10 cellular contexts compared by ENCODE assay signal in the genomic region with DNA sequence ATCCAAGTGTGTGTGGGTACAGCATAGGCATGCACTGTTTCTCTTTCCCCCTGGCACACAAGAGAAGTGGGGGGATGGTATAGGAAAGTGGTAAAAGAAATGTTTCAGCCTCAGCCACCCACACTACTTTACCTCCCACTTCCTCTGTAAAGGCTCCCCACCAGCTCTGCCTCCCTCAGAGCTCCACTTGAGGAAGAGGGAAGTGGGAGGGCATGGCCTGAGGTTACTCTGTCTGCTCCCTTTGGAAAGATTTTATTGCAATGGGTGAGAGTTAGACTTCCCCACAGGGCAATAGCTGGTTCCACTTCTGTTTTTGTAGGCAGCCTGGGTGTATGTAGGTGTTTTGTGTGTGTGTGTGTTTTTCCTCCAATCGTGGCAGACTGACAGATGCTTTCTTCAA.
DNase-seq lines count a peak whose midpoint lies in the region; ATAC-seq, FAIRE-seq and TF ChIP-seq lines count a peak whose summit lies in the region.
"Had no signal": no experiment of that assay in that cellular context is flagged by ENCODE, and none has a peak within 500 bp of the region (broad histone marks: within the 10 kb centered on the region; RNA-seq: fewer than 3 reads in every experiment).

No MANE protein-coding gene starts in this region.

- H3K36me3 Mint-ChIP-seq in activated CD8-positive, alpha-beta memory T cell treated with anti-CD3 and anti-CD28 coated beads, Interleukin-2, amount 10 ng/mL, durations not matched to agents 7 days and 5 days, result peaks cover 15% of the 10 kb centered on the region

- H3K9ac ChIP-seq in GM12878 (ENCODE audit: control insufficient read depth, insufficient read depth, low read length), result no peak overlapping the region

- peaks cover 0 to 16% of the 10 kb centered on the region in 2 experiments; a peak in 3 of 4 replicates for H3K36me3 ChIP-seq in GM12878 (ENCODE audit: control insufficient read depth in 2 of 2, insufficient read depth in 2 of 2, low read length in 1 of 2)
- H3K36me3 ChIP-seq in upper lobe of left lung, result peaks cover 3 to 9% (median 3%) of the 10 kb centered on the region in 4 donors

- in situ Hi-C loops in GM12878 (cut with MboI), result no loop called here

- no TSS peak for BruUV-seq in GM12878 (replicated peaks; lab: Mats Ljungman, UMichigan)

- no peak for DNase-seq in activated CD8-positive, alpha-beta memory T cell treated with anti-CD3 and anti-CD28 coated beads, Interleukin-2, amount 10 ng/mL, durations not matched to agents 7 days and 5 days
- DNase-seq in activated CD8-positive, alpha-beta memory T cell treated with anti-CD3 and anti-CD28 coated beads, Interleukin-2, amount 50 U/mL, for 48 hours, result no peak
- DNase-seq in GM12878 (ENCODE audit: low read depth, low spot score) (peak; percentile 37), upper lobe of left lung (peak in 1 of 2 donors; percentile 63), iPS-NIHi7 (ENCODE audit: extremely low spot score) (no peak), NCI-H526 treated with DMSO at 0.1 percent for 48 hours (lab: John Stamatoyannopoulos, UW) (no peak)
- no peak for DNase-seq in activated CD8-positive, alpha-beta memory T cell treated with anti-CD3 and anti-CD28 coated beads, Interleukin-2, amount 50 U/mL, for 4 hours

- no peak overlapping the region for H3K4me3 Mint-ChIP-seq in activated CD8-positive, alpha-beta memory T cell treated with anti-CD3 and anti-CD28 coated beads, Interleukin-2, amount 10 ng/mL, durations not matched to agents 7 days and 5 days

- intact Hi-C loops in GM12878 (cut with micrococcal nuclease; ENCODE audit: unreplicated experiment), result no loop called here

- peak overlapping the region; percentile 15 for H3K27ac Mint-ChIP-seq in activated CD8-positive, alpha-beta memory T cell treated with anti-CD3 and anti-CD28 coated beads, Interleukin-2, amount 10 ng/mL, durations not matched to agents 7 days and 5 days

- no peaks in the 10 kb centered on the region for H3K9me3 ChIP-seq in GM12878 (replicated peaks; ENCODE audit: control insufficient read depth, insufficient read depth, low read length)
- no peaks in the 10 kb centered on the region for H3K9me3 ChIP-seq in upper lobe of left lung

- TF ChIP-seq POLR2A in GM12878 (IDR thresholded peaks at IDR 0.05; ENCODE audit: low read depth, low read length) (no peak), upper lobe of left lung (IDR thresholded peaks at IDR 0.05) (peak in 1 of 4 donors; percentile 27)

- TF ChIP-seq CTCF in GM12878 (IDR thresholded peaks at IDR 0.05 in 2 of 3, conservative IDR thresholded peaks at IDR 0.05 in 1 of 3; ENCODE audit: control insufficient read depth in 2 of 3, extremely low read depth in 1 of 3, insufficient read depth in 1 of 3, low read depth in 3 of 3, low read length in 3 of 3), result no peak
- no peak for TF ChIP-seq CTCF in upper lobe of left lung (IDR thresholded peaks at IDR 0.05)

- H3K27me3 Mint-ChIP-seq in activated CD8-positive, alpha-beta memory T cell treated with anti-CD3 and anti-CD28 coated beads, Interleukin-2, amount 10 ng/mL, durations not matched to agents 7 days and 5 days, result no peaks in the 10 kb centered on the region

- H3K27ac ChIP-seq in GM12878 (ENCODE audit: control insufficient read depth, insufficient read depth) (no peak overlapping the region), upper lobe of left lung (peak overlapping the region in 1 of 4 donors; percentile 53)
- H3K27ac ChIP-seq: 22Rv1 had no signal

- POLR2A ChIA-PET in GM12878 (lab: Charles Lee), result interaction anchor here (1.0 kb wide), 1 partner anchor 218 kb away, joined by 3 read pairs; no protein-coding TSS in a partner anchor

- no peak overlapping the region for H2AFZ ChIP-seq in GM12878 (ENCODE audit: control insufficient read depth, low read depth, low read length)

- SMC1A ChIA-PET in GM12878 (lab: Charles Lee; ENCODE audit: uncharacterized antibody, unreplicated experiment), result interaction anchor here (0.7 to 4.5 kb wide), 17 partner anchors 12 to 226 kb away, joined by 3 to 22 read pairs (median 3); no protein-coding TSS in a partner anchor

- peak; percentile 33 for ATAC-seq in activated CD8-positive, alpha-beta memory T cell treated with anti-CD3 and anti-CD28 coated beads, Interleukin-2, amount 10 ng/mL, durations not matched to agents 7 days and 5 days
- peak; percentile 81 for ATAC-seq in HG03378 (IDR thresholded peaks at IDR 0.05; ENCODE audit: unreplicated experiment)
- peak; percentile 87 for ATAC-seq in GM12878
- peak; percentile 74 to 92 for ATAC-seq in upper lobe of left lung (ENCODE audit: low FRiP score in 2 of 2)

- no peaks in the 10 kb centered on the region for H4K20me1 ChIP-seq in GM12878 (ENCODE audit: control insufficient read depth, insufficient read depth)

- no peaks in the 10 kb centered on the region for H3K27me3 ChIP-seq in GM12878 (replicated peaks in 1 of 2; ENCODE audit: control insufficient read depth in 2 of 2, insufficient read depth in 2 of 2, low read length in 1 of 2)
- H3K27me3 ChIP-seq in upper lobe of left lung, result no peaks in the 10 kb centered on the region

- H3K79me2 ChIP-seq in GM12878 (ENCODE audit: control insufficient read depth, insufficient read depth, low read length), result no peaks in the 10 kb centered on the region

- RAD21 ChIA-PET in GM12878 (lab: Charles Lee; ENCODE audit: unreplicated experiment), result interaction anchor here (0.7 to 1.3 kb wide), 5 partner anchors 22 to 218 kb away, joined by 3 to 8 read pairs (median 3); no protein-coding TSS in a partner anchor

- 0% methylated on average over 1 of the region's 1 CpG for WGBS in GM12878 (ENCODE audit: insufficient coverage, insufficient replicate concordance, low lambda C conversion rate, missing lambda C conversion rate)
- WGBS in upper lobe of left lung, 2 donors, result 14 to 42% methylated on average over 1 of the region's 1 CpG

- H3K4me3 ChIP-seq in GM12878 (no peak overlapping the region), upper lobe of left lung (no peak overlapping the region)
- H3K4me3 ChIP-seq: skin epidermis had no signal

- H3K4me1 ChIP-seq in GM12878 (ENCODE audit: control insufficient read depth, insufficient read depth, low read length), result peaks cover 20% of the 10 kb centered on the region
- H3K4me1 ChIP-seq in upper lobe of left lung, result peaks cover 0 to 3% (median 0%) of the 10 kb centered on the region in 4 donors

- H3K4me1 Mint-ChIP-seq in activated CD8-positive, alpha-beta memory T cell treated with anti-CD3 and anti-CD28 coated beads, Interleukin-2, amount 10 ng/mL, durations not matched to agents 7 days and 5 days, result peaks cover 22% of the 10 kb centered on the region

- TF ChIP-seq EP300 in GM12878 (IDR thresholded peaks at IDR 0.05; ENCODE audit: borderline replicate concordance in 1 of 2, control insufficient read depth in 1 of 2, low read depth in 2 of 2, low read length in 2 of 2) (no peak), upper lobe of left lung (IDR thresholded peaks at IDR 0.05) (peak in 1 of 4 donors; percentile 44)

- CTCF ChIA-PET in activated CD8-positive, alpha-beta memory T cell treated with anti-CD3 and anti-CD28 coated beads, Interleukin-2, amount 10 ng/mL, durations not matched to agents 7 days and 5 days (lab: Charles Lee), result no interaction called here
- CTCF ChIA-PET in GM12878 (lab: Yijun Ruan, JAX), result interaction anchor here (0.5 to 2.9 kb wide), 9 partner anchors 10 to 507 kb away, joined by 3 to 17 read pairs (median 3); no protein-coding TSS in a partner anchor

- no peak for FAIRE-seq in GM12878 (lab: Jason Lieb, UNC)

- H3K9me3 Mint-ChIP-seq in activated CD8-positive, alpha-beta memory T cell treated with anti-CD3 and anti-CD28 coated beads, Interleukin-2, amount 10 ng/mL, durations not matched to agents 7 days and 5 days (ENCODE audit: low read depth), result no peaks in the 10 kb centered on the region

- TF ChIP-seq RAD21 in GM12878 (IDR thresholded peaks at IDR 0.05; ENCODE audit: insufficient read depth, low read depth, low read length), result no peak

- peak overlapping the region; percentile 5; the same call in 1 of the 2 replicates for H3K4me2 ChIP-seq in GM12878 (ENCODE audit: control insufficient read depth, insufficient read depth)

TF ChIP-seq in GM12878, 131 proteins besides CTCF, POLR2A, EP300 and RAD21 (continues in another document):
- TF ChIP-seq, protein P1, sequence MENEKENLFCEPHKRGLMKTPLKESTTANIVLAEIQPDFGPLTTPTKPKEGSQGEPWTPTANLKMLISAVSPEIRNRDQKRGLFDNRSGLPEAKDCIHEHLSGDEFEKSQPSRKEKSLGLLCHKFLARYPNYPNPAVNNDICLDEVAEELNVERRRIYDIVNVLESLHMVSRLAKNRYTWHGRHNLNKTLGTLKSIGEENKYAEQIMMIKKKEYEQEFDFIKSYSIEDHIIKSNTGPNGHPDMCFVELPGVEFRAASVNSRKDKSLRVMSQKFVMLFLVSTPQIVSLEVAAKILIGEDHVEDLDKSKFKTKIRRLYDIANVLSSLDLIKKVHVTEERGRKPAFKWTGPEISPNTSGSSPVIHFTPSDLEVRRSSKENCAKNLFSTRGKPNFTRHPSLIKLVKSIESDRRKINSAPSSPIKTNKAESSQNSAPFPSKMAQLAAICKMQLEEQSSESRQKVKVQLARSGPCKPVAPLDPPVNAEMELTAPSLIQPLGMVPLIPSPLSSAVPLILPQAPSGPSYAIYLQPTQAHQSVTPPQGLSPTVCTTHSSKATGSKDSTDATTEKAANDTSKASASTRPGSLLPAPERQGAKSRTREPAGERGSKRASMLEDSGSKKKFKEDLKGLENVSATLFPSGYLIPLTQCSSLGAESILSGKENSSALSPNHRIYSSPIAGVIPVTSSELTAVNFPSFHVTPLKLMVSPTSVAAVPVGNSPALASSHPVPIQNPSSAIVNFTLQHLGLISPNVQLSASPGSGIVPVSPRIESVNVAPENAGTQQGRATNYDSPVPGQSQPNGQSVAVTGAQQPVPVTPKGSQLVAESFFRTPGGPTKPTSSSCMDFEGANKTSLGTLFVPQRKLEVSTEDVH (IDR thresholded peaks at IDR 0.05; ENCODE audit: low read depth, partially characterized antibody), result no peak

Comparison
In these comparisons a context has a peak if more than half of its experiments do, and no peak if none do; other contexts are left out.
1. ATAC-seq: peak in every context shown above with its lines; median percentile 87 in GM12878; 83 in upper lobe of left lung; 81 in HG03378; 33 in activated CD8-positive, alpha-beta memory T cell treated with anti-CD3 and anti-CD28 coated beads, Interleukin-2, amount 10 ng/mL, durations not matched to agents 7 days and 5 days.